In the genomic region with DNA sequence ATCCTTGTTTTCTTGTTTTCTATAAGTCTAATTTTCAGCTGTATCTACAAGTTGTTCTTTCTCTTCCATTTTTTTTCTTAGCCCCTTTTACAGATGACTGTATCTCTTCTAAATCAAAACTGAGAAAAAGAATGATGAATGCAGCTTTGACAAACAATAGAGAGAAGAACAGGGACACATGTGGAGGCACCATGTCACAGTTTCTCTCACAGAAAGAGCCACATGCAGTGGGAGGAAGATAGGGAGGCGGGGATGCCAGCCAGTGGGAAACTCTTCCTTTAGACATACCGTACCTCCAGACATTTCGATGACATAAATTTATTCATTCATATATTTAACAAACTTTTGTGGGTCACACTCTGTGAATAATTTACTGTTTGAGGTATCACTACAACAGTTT, we compare ENCODE assay signal across 8 cellular contexts.
"Had no signal": no experiment of that assay in that cellular context is flagged by ENCODE, and none has a peak within 500 bp of the region (broad histone marks: within the 10 kb centered on the region; RNA-seq: fewer than 3 reads in every experiment).

No MANE protein-coding gene starts in this region.

- ATAC-seq: GM12878 had no signal

- H3K4me3 ChIP-seq: GM12878 had no signal

- DNase-seq: GDM1, GF-D8 had no signal

- FAIRE-seq: G401.6, GM12878, GM12891, GM12892, GM18507, GM19239 had no signal
